In the genomic region with DNA sequence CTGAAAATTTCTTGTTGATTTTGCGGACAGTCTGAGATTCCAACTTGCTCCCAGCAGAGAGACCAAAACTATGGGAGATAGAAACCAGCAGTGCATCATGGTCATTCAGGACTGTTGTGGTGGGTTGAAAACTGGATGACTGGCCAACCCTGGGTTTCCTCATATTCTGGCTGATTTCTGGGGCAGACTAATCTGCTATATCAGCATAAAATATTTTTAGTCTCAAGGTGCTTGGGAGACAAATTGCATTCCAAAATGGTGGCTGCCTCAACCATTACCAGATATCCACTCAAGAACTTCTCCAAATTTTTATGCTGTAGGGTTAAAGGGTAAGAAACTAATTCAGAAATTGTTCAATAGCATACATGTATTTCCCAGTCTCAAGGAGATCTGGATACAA, we compare ENCODE assay signal across 1 cellular context.
A peak's percentile ranks its signal among the peaks of the same experiment; 100 is the strongest.
TF ChIP-seq lines count a peak whose summit lies in the region.

No MANE protein-coding gene starts in this region.

TF ChIP-seq in K562, 482 proteins besides CTCF, POLR2A, EP300 and RAD21 (continued from another document):
- TF ChIP-seq KDM1A (IDR thresholded peaks at IDR 0.05) (no peak), SMARCB1 (IDR thresholded peaks at IDR 0.05; ENCODE audit: insufficient read length, low read depth) (no peak), HMGN3 (IDR thresholded peaks at IDR 0.05; ENCODE audit: borderline replicate concordance, extremely low read depth, insufficient read length, low read depth, low read length) (no peak), GTF2B (IDR thresholded peaks at IDR 0.05; ENCODE audit: extremely low read depth, insufficient read length) (no peak), HDAC8 (tag; IDR thresholded peaks at IDR 0.05) (no peak), BCLAF1 (IDR thresholded peaks at IDR 0.05; ENCODE audit: borderline replicate concordance in 1 of 2, control insufficient read depth in 1 of 2, low read depth in 2 of 2, low read length in 1 of 2) (no peak), SLC30A9 (CRISPR knock-in tag; IDR thresholded peaks at IDR 0.05) (no peak), RFX7 (CRISPR knock-in tag; IDR thresholded peaks at IDR 0.05) (no peak), MAFF (IDR thresholded peaks at IDR 0.05; ENCODE audit: low read length) (peak; percentile 70), MEF2D (tag; conservative IDR thresholded peaks at IDR 0.05; ENCODE audit: low read depth) (no peak), ATF7 (IDR thresholded peaks at IDR 0.05) (no peak), ZNF830 (CRISPR knock-in tag; IDR thresholded peaks at IDR 0.05) (no peak), RBM15 (IDR thresholded peaks at IDR 0.05; ENCODE audit: insufficient read depth, low read length) (no peak), FOXJ2 (tag; IDR thresholded peaks at IDR 0.05) (no peak), NCOA1 (IDR thresholded peaks at IDR 0.05; ENCODE audit: low read depth) (no peak), C11orf30 (IDR thresholded peaks at IDR 0.05; ENCODE audit: low read depth) (peak; percentile 37; the same call in 1 of the 2 replicates), SMAD4 (CRISPR knock-in tag; conservative IDR thresholded peaks at IDR 0.05) (no peak)
- TF ChIP-seq, protein P1, sequence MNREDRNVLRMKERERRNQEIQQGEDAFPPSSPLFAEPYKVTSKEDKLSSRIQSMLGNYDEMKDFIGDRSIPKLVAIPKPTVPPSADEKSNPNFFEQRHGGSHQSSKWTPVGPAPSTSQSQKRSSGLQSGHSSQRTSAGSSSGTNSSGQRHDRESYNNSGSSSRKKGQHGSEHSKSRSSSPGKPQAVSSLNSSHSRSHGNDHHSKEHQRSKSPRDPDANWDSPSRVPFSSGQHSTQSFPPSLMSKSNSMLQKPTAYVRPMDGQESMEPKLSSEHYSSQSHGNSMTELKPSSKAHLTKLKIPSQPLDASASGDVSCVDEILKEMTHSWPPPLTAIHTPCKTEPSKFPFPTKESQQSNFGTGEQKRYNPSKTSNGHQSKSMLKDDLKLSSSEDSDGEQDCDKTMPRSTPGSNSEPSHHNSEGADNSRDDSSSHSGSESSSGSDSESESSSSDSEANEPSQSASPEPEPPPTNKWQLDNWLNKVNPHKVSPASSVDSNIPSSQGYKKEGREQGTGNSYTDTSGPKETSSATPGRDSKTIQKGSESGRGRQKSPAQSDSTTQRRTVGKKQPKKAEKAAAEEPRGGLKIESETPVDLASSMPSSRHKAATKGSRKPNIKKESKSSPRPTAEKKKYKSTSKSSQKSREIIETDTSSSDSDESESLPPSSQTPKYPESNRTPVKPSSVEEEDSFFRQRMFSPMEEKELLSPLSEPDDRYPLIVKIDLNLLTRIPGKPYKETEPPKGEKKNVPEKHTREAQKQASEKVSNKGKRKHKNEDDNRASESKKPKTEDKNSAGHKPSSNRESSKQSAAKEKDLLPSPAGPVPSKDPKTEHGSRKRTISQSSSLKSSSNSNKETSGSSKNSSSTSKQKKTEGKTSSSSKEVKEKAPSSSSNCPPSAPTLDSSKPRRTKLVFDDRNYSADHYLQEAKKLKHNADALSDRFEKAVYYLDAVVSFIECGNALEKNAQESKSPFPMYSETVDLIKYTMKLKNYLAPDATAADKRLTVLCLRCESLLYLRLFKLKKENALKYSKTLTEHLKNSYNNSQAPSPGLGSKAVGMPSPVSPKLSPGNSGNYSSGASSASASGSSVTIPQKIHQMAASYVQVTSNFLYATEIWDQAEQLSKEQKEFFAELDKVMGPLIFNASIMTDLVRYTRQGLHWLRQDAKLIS (CRISPR knock-in tag; IDR thresholded peaks at IDR 0.05), result no peak
